9 cellular contexts compared by ENCODE assay signal in the genomic region with DNA sequence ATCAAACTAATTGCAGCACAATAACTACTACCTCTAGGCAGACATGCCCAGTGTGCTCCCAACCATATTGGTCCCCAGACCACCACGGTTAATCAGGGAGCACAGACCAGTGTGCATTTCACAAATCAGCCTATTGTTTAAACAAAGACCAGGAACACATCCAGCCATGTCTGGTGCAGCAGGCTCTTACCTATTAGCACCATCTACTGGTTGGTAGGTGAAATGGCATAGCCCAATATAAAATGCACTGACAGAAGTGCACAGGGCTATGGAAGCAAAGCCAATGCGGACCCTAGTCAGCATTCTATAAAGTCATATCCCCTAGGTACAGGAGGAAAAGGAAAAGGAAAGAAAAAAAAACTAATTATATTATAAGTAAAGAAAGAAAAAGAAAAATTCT. TPM values are rescaled to one million over a fixed set of nuclear protein-coding genes. Genes with fewer than 3 reads are reported as not detected.
DNase-seq lines count a peak whose midpoint lies in the region; ATAC-seq and TF ChIP-seq lines count a peak whose summit lies in the region.
"Had no signal": no experiment of that assay in that cellular context is flagged by ENCODE, and none has a peak within 500 bp of the region (broad histone marks: within the 10 kb centered on the region; RNA-seq: fewer than 3 reads in every experiment).

No MANE protein-coding gene starts in this region.

- peak; percentile 24 for DNase-seq in GM10248 (ENCODE audit: extremely low spot score)
- DNase-seq in H4 (ENCODE audit: low spot score) = peak; percentile 23
- DNase-seq in RPMI7951 (ENCODE audit: low read depth) = peak; percentile 2
- peak; percentile 25 for DNase-seq in fibroblast of pulmonary artery (ENCODE audit: low read depth)
- DNase-seq in stromal cell of bone marrow (ENCODE audit: low read depth) = peak; percentile 0
- DNase-seq in sciatic nerve (ENCODE audit: low spot score) = no peak

- no peaks in the 10 kb centered on the region for H3K27me3 ChIP-seq in KMS-11 (ENCODE audit: insufficient read depth, low read depth)

- ATAC-seq in sciatic nerve = no peak

- H3K4me3 ChIP-seq in KMS-11 (IDR thresholded peaks at IDR 0.05; ENCODE audit: insufficient read depth, low read depth, low read length) (no peak overlapping the region), fibroblast of pulmonary artery (replicated peaks; ENCODE audit: low read depth, low read length) (no peak overlapping the region)

- POLR2A ChIA-PET in GM10248 (lab: Yijun Ruan, JAX) = no interaction called here

- H3K4me2 ChIP-seq in KMS-11 = no peak overlapping the region

- no peak overlapping the region for H3K9ac ChIP-seq in KMS-11

- intact Hi-C loops in sciatic nerve (cut with DNase I) = no loop called here

- no peaks in the 10 kb centered on the region for H3K36me3 ChIP-seq in KMS-11 (ENCODE audit: insufficient read depth)

- no peaks in the 10 kb centered on the region for H3K4me1 ChIP-seq in KMS-11 (ENCODE audit: low read depth, poor library complexity, severe bottlenecking)

- TF ChIP-seq CTCF in 22Rv1 (IDR thresholded peaks at IDR 0.05) (peak; percentile 81), GM10248 (IDR thresholded peaks at IDR 0.05; ENCODE audit: control extremely low read depth, extremely low read depth, low read depth, missing control alignments) (peak; percentile 66), KMS-11 (conservative IDR thresholded peaks at IDR 0.05; ENCODE audit: low read depth, low read length) (peak; percentile 70), fibroblast of pulmonary artery (IDR thresholded peaks at IDR 0.05; ENCODE audit: low read length, missing control alignments) (peak; percentile 58)

- H2AFZ ChIP-seq in KMS-11 (ENCODE audit: low read depth) = no peak overlapping the region

- no peaks in the 10 kb centered on the region for H4K20me1 ChIP-seq in KMS-11 (ENCODE audit: insufficient read depth)

- CTCF ChIA-PET in GM10248 (lab: Yijun Ruan, JAX) = interaction anchor here (1.8 kb wide), 1 partner anchor 9 kb away, joined by 9 read pairs; no protein-coding TSS in a partner anchor

- H3K79me2 ChIP-seq in KMS-11 (ENCODE audit: insufficient read depth, low read depth) = no peaks in the 10 kb centered on the region

- no peak overlapping the region for H3K27ac ChIP-seq in 22Rv1
- H3K27ac ChIP-seq in KMS-11 = no peak overlapping the region
- H3K27ac ChIP-seq: epithelial cell of prostate had no signal

RNA-seq across cellular contexts. Expression of gene CYLC1, which starts 15.5 kb away (rescaled TPM):
- total RNA-seq in H4 (2014; rRNA removed; shearing (Covaris generic)) = not detected in 2 replicates
- total RNA-seq in RPMI7951 (2014; rRNA removed; shearing (Covaris generic)) = not detected in 2 replicates
- total RNA-seq in sciatic nerve = not detected
